ENCODE assay signal across 8 cellular contexts in genomic region chr6:30684386-30685156, GRCh38. TPM values are rescaled to one million over a fixed set of nuclear protein-coding genes. Genes with fewer than 3 reads are reported as not detected.
A peak's percentile ranks its signal among the peaks of the same experiment; 100 is the strongest.
DNase-seq lines count a peak whose midpoint lies in the region; ATAC-seq and TF ChIP-seq lines count a peak whose summit lies in the region.

No MANE protein-coding gene starts in this region.

- H3K36me3 Mint-ChIP-seq in T-helper 2 cell treated with Interferon-gamma antibody and Interleukin-4, amounts not matched to agents 5 μg/mL and 100 μg/mL, for 36 hours (ENCODE audit: low read depth): peaks cover 70% of the 10 kb centered on the region

- peaks cover 48% of the 10 kb centered on the region for H3K4me1 ChIP-seq in HAP-1
- peaks cover 62% of the 10 kb centered on the region for H3K4me1 ChIP-seq in lower lobe of right lung

- H3K27ac ChIP-seq in lower lobe of right lung: peak overlapping the region; percentile 89

- no peaks in the 10 kb centered on the region for H3K9me3 Mint-ChIP-seq in T-helper 2 cell treated with Interferon-gamma antibody and Interleukin-4, amounts not matched to agents 5 μg/mL and 100 μg/mL, for 36 hours

- ATAC-seq in lower lobe of right lung: no peak

- H3K4me3 ChIP-seq in HAP-1 (peak overlapping the region; percentile 67), lower lobe of right lung (peak overlapping the region; percentile 81)

- DNase-seq in HAP-1 (ENCODE audit: low spot score in 2 of 2): peak in 1 of 2 experiments; percentile 66
- DNase-seq in T-helper 2 cell treated with Interferon-gamma antibody and Interleukin-4, amounts not matched to agents 5 μg/mL and 100 μg/mL, for 36 hours (ENCODE audit: low spot score): peak; percentile 54
- peak; percentile 33 for DNase-seq in central memory CD4-positive, alpha-beta T cell
- DNase-seq in lower lobe of right lung: peak; percentile 80
- peak; percentile 45 for DNase-seq in stimulated activated naive CD4-positive, alpha-beta T cell treated with Interleukin-2 at 50 U/mL for 16 hours (lab: John Stamatoyannopoulos, UW)
- no peak for DNase-seq in NCI-H2081 treated with DMSO at 0.1 percent for 48 hours (lab: John Stamatoyannopoulos, UW)
- no peak for DNase-seq in iPS-NIHi11 (ENCODE audit: low spot score)
- DNase-seq in NCI-H69 (lab: John Stamatoyannopoulos, UW): no peak

- peak overlapping the region; percentile 96 for H3K4me3 Mint-ChIP-seq in T-helper 2 cell treated with Interferon-gamma antibody and Interleukin-4, amounts not matched to agents 5 μg/mL and 100 μg/mL, for 36 hours

- H3K36me3 ChIP-seq in HAP-1 (replicated peaks) (peaks cover 4% of the 10 kb centered on the region; the same call in 1 of the 2 replicates), lower lobe of right lung (peaks cover 13% of the 10 kb centered on the region)

- H3K9me3 ChIP-seq in HAP-1: no peaks in the 10 kb centered on the region
- no peaks in the 10 kb centered on the region for H3K9me3 ChIP-seq in lower lobe of right lung

- no peaks in the 10 kb centered on the region for H3K27me3 ChIP-seq in HAP-1 (ENCODE audit: low read depth)
- no peaks in the 10 kb centered on the region for H3K27me3 ChIP-seq in lower lobe of right lung (ENCODE audit: low read depth)

- in situ Hi-C loops in HAP-1 (cut with MboI; ENCODE audit: low sequenced_read_pairs): no loop called here

- no peaks in the 10 kb centered on the region for H3K27me3 Mint-ChIP-seq in T-helper 2 cell treated with Interferon-gamma antibody and Interleukin-4, amounts not matched to agents 5 μg/mL and 100 μg/mL, for 36 hours (ENCODE audit: low read depth)

- peaks cover 38% of the 10 kb centered on the region for H3K4me1 Mint-ChIP-seq in T-helper 2 cell treated with Interferon-gamma antibody and Interleukin-4, amounts not matched to agents 5 μg/mL and 100 μg/mL, for 36 hours (ENCODE audit: low read depth)

- TF ChIP-seq CTCF in lower lobe of right lung (IDR thresholded peaks at IDR 0.05): no peak

- H3K27ac Mint-ChIP-seq in T-helper 2 cell treated with Interferon-gamma antibody and Interleukin-4, amounts not matched to agents 5 μg/mL and 100 μg/mL, for 36 hours: peak overlapping the region; percentile 93

- intact Hi-C loops in lower lobe of right lung (cut with DNase I): no loop called here

RNA-seq across cellular contexts. Expression of gene PPP1R18, which starts 1.9 kb away (rescaled TPM):
- 78.5 TPM for total RNA-seq in lower lobe of right lung

RNA-seq across cellular contexts. Expression of gene NRM, which starts 6.2 kb away (rescaled TPM):
- total RNA-seq in lower lobe of right lung: 10.0 TPM

RNA-seq across cellular contexts. Expression of gene DHX16, which starts 11.8 kb away (rescaled TPM):
- total RNA-seq in lower lobe of right lung: 28.4 TPM

RNA-seq across cellular contexts. Expression of gene MDC1, which starts 32.5 kb away (rescaled TPM):
- total RNA-seq in lower lobe of right lung: 24.5 TPM

RNA-seq across cellular contexts. Expression of gene TUBB, which starts 35.6 kb away (rescaled TPM):
- 292 TPM for total RNA-seq in lower lobe of right lung

Comparison
In these comparisons a context has a peak if more than half of its experiments do, and no peak if none do; other contexts are left out.
1. DNase-seq: peak in T-helper 2 cell treated with Interferon-gamma antibody and Interleukin-4, amounts not matched to agents 5 μg/mL and 100 μg/mL, for 36 hours (single experiment), central memory CD4-positive, alpha-beta T cell (single experiment), lower lobe of right lung (single experiment) and stimulated activated naive CD4-positive, alpha-beta T cell treated with Interleukin-2 at 50 U/mL for 16 hours (single experiment); none in NCI-H2081 treated with DMSO at 0.1 percent for 48 hours (single experiment), iPS-NIHi11 (single experiment) and NCI-H69 (single experiment).